Comparison of ENCODE assay signal across 23 cellular contexts in the genomic region with DNA sequence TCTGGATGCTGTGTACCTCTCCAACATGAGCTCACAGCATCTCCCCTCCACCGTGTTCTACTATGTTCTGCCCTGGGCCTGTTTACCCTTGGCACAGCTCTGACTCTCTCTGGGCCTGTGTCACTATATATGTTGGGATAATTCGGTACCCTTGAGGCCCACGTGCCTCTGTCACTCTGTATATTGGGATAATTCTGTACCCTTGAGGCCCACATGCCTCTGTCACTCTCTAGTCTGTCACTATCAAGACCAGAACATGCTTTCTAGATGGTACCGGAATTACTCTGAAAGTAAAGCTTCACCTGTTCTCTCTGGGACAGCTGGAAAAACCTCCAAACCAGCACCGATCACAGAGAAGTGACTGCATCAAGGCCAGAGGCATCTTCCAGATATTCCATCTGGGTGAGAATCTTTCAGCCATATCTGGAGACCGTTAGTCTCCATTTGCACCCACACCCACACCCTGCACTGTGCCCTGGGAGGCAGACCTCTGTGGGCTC. TPM values are rescaled to one million over a fixed set of nuclear protein-coding genes. Genes with fewer than 3 reads are reported as not detected.
DNase-seq lines count a peak whose midpoint lies in the region; ATAC-seq, FAIRE-seq and TF ChIP-seq lines count a peak whose summit lies in the region.
"Had no signal": no experiment of that assay in that cellular context is flagged by ENCODE, and none has a peak within 500 bp of the region (broad histone marks: within the 10 kb centered on the region; RNA-seq: fewer than 3 reads in every experiment).

No MANE protein-coding gene starts in this region.

- 84 to 88% methylated on average over 6 of the region's 6 CpGs for WGBS in heart right ventricle, 2 donors
- WGBS in HepG2 (ENCODE audit: low lambda C conversion rate): 91% methylated on average over 6 of the region's 6 CpGs

- no peak for DNase-seq in heart right ventricle
- no peak for DNase-seq in left ventricle myocardium superior
- DNase-seq in HepG2 (ENCODE audit: low spot score): no peak
- DNase-seq in 8988T: no peak
- no peak for DNase-seq in GM19238 (ENCODE audit: insufficient read length, low spot score)
- no peak for DNase-seq in kidney
- DNase-seq: activated CD4-positive, alpha-beta T cell treated with anti-CD3 and anti-CD28 coated beads, Interleukin-2, amount 10 ng/mL, durations not matched to agents 24 days and 14 days; activated naive CD4-positive, alpha-beta T cell treated with anti-CD3 and anti-CD28 coated beads, Interleukin-2, amount 50 U/mL, for 16 hours; Calu3; glutamatergic neuron; NCI-H2107; NCI-H510A; posterior cingulate gyrus; stimulated activated CD4-positive, alpha-beta T cell treated with anti-CD3 and anti-CD28 coated beads, Interleukin-4, amount 100 ng/mL, for 4 hours; testis had no signal

- H3K27me3 Mint-ChIP-seq in stimulated activated memory B cell treated with anti-CD40 and anti-IgM and Interleukin-4, amounts not matched to agents 10 μg/mL and 1 μg/mL and 100 μg/mL, for 72 hours: no peaks in the 10 kb centered on the region
- H3K27me3 Mint-ChIP-seq: activated CD4-positive, alpha-beta T cell treated with anti-CD3 and anti-CD28 coated beads, Interleukin-2, amount 10 ng/mL, durations not matched to agents 24 days and 14 days; activated T-cell treated with anti-CD3 and anti-CD28 coated beads, Interleukin-2, amount 50 U/mL, for 24 hours had no signal

- H3K9ac ChIP-seq in HepG2 (ENCODE audit: insufficient read depth, low read depth, low read length) (no peak overlapping the region), kidney (ENCODE audit: low read length in 2 of 2) (no peak overlapping the region)

- no peak overlapping the region for H3K4me2 ChIP-seq in HepG2 (ENCODE audit: low read depth, low read length)
- H3K4me2 ChIP-seq: smooth muscle cell had no signal

- H3K36me3 ChIP-seq in heart right ventricle (no peaks in the 10 kb centered on the region), KOPT-K1 (ENCODE audit: insufficient read depth, low read length) (no peaks in the 10 kb centered on the region), HepG2 (replicated peaks in 1 of 2; ENCODE audit: control insufficient read depth in 1 of 2, insufficient read depth in 2 of 2, low read length in 2 of 2) (no peaks in the 10 kb centered on the region), kidney (ENCODE audit: control insufficient read depth in 1 of 2, insufficient read depth in 2 of 2, low read length in 2 of 2) (no peaks in the 10 kb centered on the region)

- ATAC-seq in heart right ventricle (no peak), left ventricle myocardium superior (no peak), HepG2 (no peak)
- ATAC-seq in stimulated activated memory B cell treated with anti-CD40 and anti-IgM and Interleukin-4, amounts not matched to agents 10 μg/mL and 1 μg/mL and 100 μg/mL, for 72 hours: no peak
- ATAC-seq: GM23338 had no signal

- H3K27ac Mint-ChIP-seq in stimulated activated memory B cell treated with anti-CD40 and anti-IgM and Interleukin-4, amounts not matched to agents 10 μg/mL and 1 μg/mL and 100 μg/mL, for 72 hours: peak overlapping the region; percentile 86
- H3K27ac Mint-ChIP-seq: activated CD4-positive, alpha-beta T cell treated with anti-CD3 and anti-CD28 coated beads, Interleukin-2, amount 10 ng/mL, durations not matched to agents 24 days and 14 days; activated T-cell treated with anti-CD3 and anti-CD28 coated beads, Interleukin-2, amount 50 U/mL, for 24 hours; endodermal cell; GM23338 had no signal

- H3K4me1 ChIP-seq in heart right ventricle: peaks cover 5 to 80% (median 53%) of the 10 kb centered on the region in 9 donors
- peaks cover 91% of the 10 kb centered on the region for H3K4me1 ChIP-seq in HepG2 (ENCODE audit: insufficient read depth, low read length)
- peaks cover 0 to 4% of the 10 kb centered on the region in 2 donors for H3K4me1 ChIP-seq in kidney (ENCODE audit: control insufficient read depth in 1 of 2, insufficient read depth in 1 of 2, low read depth in 1 of 2, low read length in 2 of 2)

- POLR2A ChIA-PET in HepG2 (lab: Yijun Ruan, JAX): interaction anchor here (1.6 to 4.0 kb wide), 3 partner anchors 8 to 25 kb away, joined by 4 to 30 read pairs (median 5); a partner anchor contains a TSS

- no peaks in the 10 kb centered on the region for H3K36me3 Mint-ChIP-seq in stimulated activated memory B cell treated with anti-CD40 and anti-IgM and Interleukin-4, amounts not matched to agents 10 μg/mL and 1 μg/mL and 100 μg/mL, for 72 hours

- peak overlapping the region in 7 of 10 donors; percentile 29 to 91 (median 84) for H3K27ac ChIP-seq in heart right ventricle
- H3K27ac ChIP-seq in KOPT-K1 (ENCODE audit: low read depth, low read length, poor library complexity, severe bottlenecking): peak overlapping the region; percentile 90
- peak overlapping the region; percentile 50 for H3K27ac ChIP-seq in HepG2 (ENCODE audit: extremely low read length, insufficient read depth, low read length)
- no peak overlapping the region for H3K27ac ChIP-seq in kidney (ENCODE audit: low read depth in 2 of 2, low read length in 2 of 2)
- H3K27ac ChIP-seq: testis had no signal

- H4K20me1 ChIP-seq in HepG2 (ENCODE audit: insufficient read depth, low read length): no peaks in the 10 kb centered on the region

- CTCF ChIA-PET in HepG2 (lab: Yijun Ruan, JAX; ENCODE audit: low intra/inter-chr PET ratio, low total read pairs): no interaction called here

- in situ Hi-C loops in HepG2 (cut with HindIII; ENCODE audit: extremely low pct_ligation_motif_present, low pct_unique_long_range_greater_than_20kb): no loop called here

- no peak for TF ChIP-seq RAD21 in HepG2 (CRISPR knock-in tag; IDR thresholded peaks at IDR 0.05)

- no peak for FAIRE-seq in HepG2 (lab: Jason Lieb, UNC)
- no peak for FAIRE-seq in kidney (lab: Jason Lieb, UNC)
- FAIRE-seq: astrocyte had no signal

- intact Hi-C loops in heart right ventricle (cut with DNase I): no loop called here
- intact Hi-C loops in left ventricle myocardium superior (cut with micrococcal nuclease): no loop called here
- intact Hi-C loops in HepG2 (cut with micrococcal nuclease; ENCODE audit: unreplicated experiment): no loop called here
- intact Hi-C loops in kidney (cut with DNase I): no loop called here

- H3K4me3 Mint-ChIP-seq in stimulated activated memory B cell treated with anti-CD40 and anti-IgM and Interleukin-4, amounts not matched to agents 10 μg/mL and 1 μg/mL and 100 μg/mL, for 72 hours: no peak overlapping the region
- H3K4me3 Mint-ChIP-seq: activated CD4-positive, alpha-beta T cell treated with anti-CD3 and anti-CD28 coated beads, Interleukin-2, amount 10 ng/mL, durations not matched to agents 24 days and 14 days; activated T-cell treated with anti-CD3 and anti-CD28 coated beads, Interleukin-2, amount 50 U/mL, for 24 hours; endodermal cell; GM23338 had no signal

- no TSS peak for BruUV-seq in HepG2 (replicated peaks; lab: Mats Ljungman, UMichigan)

- H2AFZ ChIP-seq in HepG2 (ENCODE audit: low read length): no peak overlapping the region

- TF ChIP-seq EP300 in HepG2 (IDR thresholded peaks at IDR 0.05; ENCODE audit: low read depth in 2 of 2, low read length in 2 of 2): no peak
- TF ChIP-seq EP300 in HepG2 (CRISPR knock-in tag; IDR thresholded peaks at IDR 0.05; ENCODE audit: borderline replicate concordance): no peak

- H3K4me3 ChIP-seq in heart right ventricle (no peak overlapping the region), HepG2 (replicated peaks in 1 of 3; ENCODE audit: insufficient read depth in 1 of 3, low read depth in 2 of 3, low read length in 3 of 3) (no peak overlapping the region), kidney (ENCODE audit: low read length in 2 of 2) (no peak overlapping the region)
- H3K4me3 ChIP-seq: GM23338, lung, smooth muscle cell, testis had no signal

- H3K9me3 ChIP-seq in heart right ventricle: no peaks in the 10 kb centered on the region
- H3K9me3 ChIP-seq in KOPT-K1 (ENCODE audit: insufficient read depth, low read length, poor library complexity, severe bottlenecking): no peaks in the 10 kb centered on the region
- no peaks in the 10 kb centered on the region for H3K9me3 ChIP-seq in HepG2 (ENCODE audit: low read length)
- H3K9me3 ChIP-seq in kidney (ENCODE audit: control insufficient read depth in 1 of 2, low read length in 2 of 2): no peaks in the 10 kb centered on the region
- H3K9me3 ChIP-seq: testis had no signal

- peaks cover 98% of the 10 kb centered on the region for H3K4me1 Mint-ChIP-seq in stimulated activated memory B cell treated with anti-CD40 and anti-IgM and Interleukin-4, amounts not matched to agents 10 μg/mL and 1 μg/mL and 100 μg/mL, for 72 hours
- H3K4me1 Mint-ChIP-seq: endodermal cell had no signal

- H3K27me3 ChIP-seq in heart right ventricle (no peaks in the 10 kb centered on the region), HepG2 (ENCODE audit: control insufficient read depth in 1 of 2, insufficient read depth in 2 of 2, low read length in 2 of 2) (no peaks in the 10 kb centered on the region)
- H3K27me3 ChIP-seq: testis had no signal

- H3K79me2 ChIP-seq in HepG2 (ENCODE audit: insufficient read depth, low read length): no peaks in the 10 kb centered on the region

- TF ChIP-seq CTCF in heart right ventricle (IDR thresholded peaks at IDR 0.05): no peak
- TF ChIP-seq CTCF in HepG2 (CRISPR knock-in tag; IDR thresholded peaks at IDR 0.05): no peak
- no peak for TF ChIP-seq CTCF in kidney (IDR thresholded peaks at IDR 0.05; ENCODE audit: borderline replicate concordance, extremely low read depth, insufficient read depth)

- no peak for TF ChIP-seq POLR2A in HepG2 (IDR thresholded peaks at IDR 0.05; ENCODE audit: insufficient read depth in 1 of 2, low read depth in 2 of 2, low read length in 2 of 2)

- H3K9me3 Mint-ChIP-seq in stimulated activated memory B cell treated with anti-CD40 and anti-IgM and Interleukin-4, amounts not matched to agents 10 μg/mL and 1 μg/mL and 100 μg/mL, for 72 hours: peaks cover 2% of the 10 kb centered on the region
- H3K9me3 Mint-ChIP-seq: activated CD4-positive, alpha-beta T cell treated with anti-CD3 and anti-CD28 coated beads, Interleukin-2, amount 10 ng/mL, durations not matched to agents 24 days and 14 days; activated T-cell treated with anti-CD3 and anti-CD28 coated beads, Interleukin-2, amount 50 U/mL, for 24 hours; endodermal cell; GM23338 had no signal

RNA-seq across cellular contexts. Expression of a gene that starts 9.3 kb away (rescaled TPM):
- total RNA-seq in heart right ventricle (10 to 100 TPM; 28.1 to 48.4 (median 39.0) TPM), left ventricle myocardium superior (32.7 TPM), HepG2 (2016; rRNA removed; fragmentation: Illumina TruSeq; extraction: Trizol) (20.5 and 23.6 TPM in 2 replicates), kidney (58.7 TPM)
- polyA plus RNA-seq in heart right ventricle (10 to 100 TPM; 16.1 to 17.1 TPM), HepG2 (2011; rRNA removed) (24.6 and 24.8 TPM in 2 replicates), kidney (ENCODE audit: insufficient read depth, low read depth, low replicate concordance) (8.0 TPM)
- 36.4 and 45.6 TPM in 2 replicates for total RNA-seq in HepG2 (2016; cell fraction: cytosol; rRNA removed; fragmentation: Illumina TruSeq; extraction: Trizol; ENCODE audit: low read depth)
- total RNA-seq in HepG2 (2016; cell fraction: insoluble cytoplasmic fraction; rRNA removed; fragmentation: Illumina TruSeq; extraction: Trizol): 17.9 and 25.0 TPM in 2 replicates
- 23.5 and 26.3 TPM in 2 replicates for total RNA-seq in HepG2 (2016; cell fraction: membrane; rRNA removed; fragmentation: Illumina TruSeq; extraction: Trizol)
- 28.1 and 35.4 TPM in 2 replicates for total RNA-seq in HepG2 (2016; cell fraction: nucleus; rRNA removed; fragmentation: Illumina TruSeq; extraction: Trizol)
- 14.0 and 18.1 TPM in 2 replicates for polyA plus RNA-seq in HepG2 (2011; cell fraction: cytosol; rRNA removed)
- 32.8 and 33.0 TPM in 2 replicates for polyA plus RNA-seq in HepG2 (2011; cell fraction: nucleus; rRNA removed)
- polyA plus RNA-seq in HepG2 (2012): 20.0 and 26.1 TPM in 2 replicates
- 8.8 and 9.5 TPM in 2 replicates for polyA plus RNA-seq in HepG2 (2016; cell fraction: cytosol; fragmentation: Illumina TruSeq; extraction: Trizol; ENCODE audit: low read depth)
- 27.6 and 28.5 TPM in 2 replicates for polyA plus RNA-seq in HepG2 (2016; cell fraction: insoluble cytoplasmic fraction; fragmentation: Illumina TruSeq; extraction: Trizol; ENCODE audit: low read depth)
- 18.7 and 19.6 TPM in 2 replicates for polyA plus RNA-seq in HepG2 (2016; cell fraction: membrane; fragmentation: Illumina TruSeq; extraction: Trizol; ENCODE audit: low read depth)
- polyA plus RNA-seq in HepG2 (2016; cell fraction: nucleus; fragmentation: Illumina TruSeq; extraction: Trizol; ENCODE audit: insufficient read depth, low read depth): 50.7 and 53.8 TPM in 2 replicates
- polyA minus RNA-seq in HepG2 (2011; rRNA and poly(A)+ RNA removed; ENCODE audit: low replicate concordance): 9.0 and 22.4 TPM in 2 replicates
- 21.3 and 25.2 TPM in 2 replicates for polyA minus RNA-seq in HepG2 (2011; cell fraction: cytosol; rRNA and poly(A)+ RNA removed)
- 51.1 and 62.9 TPM in 2 replicates for polyA minus RNA-seq in HepG2 (2011; cell fraction: nucleus; rRNA and poly(A)+ RNA removed)

Comparison
In these comparisons a context has a peak if more than half of its experiments do, and no peak if none do; other contexts are left out.
1. H3K27ac ChIP-seq: peak in heart right ventricle (7 of 10), KOPT-K1 (single experiment) and HepG2 (single experiment); none in kidney (0 of 2).